1 cellular context compared by ENCODE assay signal in genomic region chr1:101178341-101178687, GRCh38.
TF ChIP-seq lines count a peak whose summit lies in the region.

No MANE protein-coding gene starts in this region.

TF ChIP-seq in H1, 55 proteins besides CTCF, POLR2A, EP300 and RAD21:
- TF ChIP-seq MAX (IDR thresholded peaks at IDR 0.05): no peak
- TF ChIP-seq BACH1 (IDR thresholded peaks at IDR 0.05; ENCODE audit: low read length): no peak
- no peak for TF ChIP-seq JUND (IDR thresholded peaks at IDR 0.05; ENCODE audit: low read length)
- no peak for TF ChIP-seq RXRA (IDR thresholded peaks at IDR 0.05; ENCODE audit: insufficient read depth, low read depth, low read length)
- TF ChIP-seq SP1 (IDR thresholded peaks at IDR 0.05; ENCODE audit: low read depth, low read length): no peak
- no peak for TF ChIP-seq PHF8 (conservative IDR thresholded peaks at IDR 0.05; ENCODE audit: low read depth, low read length)
- TF ChIP-seq YY1 (IDR thresholded peaks at IDR 0.05; ENCODE audit: low read depth, low read length): no peak
- no peak for TF ChIP-seq CHD1 (IDR thresholded peaks at IDR 0.05; ENCODE audit: low read depth, low read length)
- TF ChIP-seq HDAC6 (IDR thresholded peaks at IDR 0.05; ENCODE audit: low read depth, low read length): no peak
- no peak for TF ChIP-seq CHD7 (IDR thresholded peaks at IDR 0.05; ENCODE audit: insufficient replicate concordance, low read length)
- TF ChIP-seq SIX5 (IDR thresholded peaks at IDR 0.05; ENCODE audit: low read depth, low read length): no peak
- no peak for TF ChIP-seq EZH2 (IDR thresholded peaks at IDR 0.05; ENCODE audit: low read depth, low read length, severe bottlenecking)
- no peak for TF ChIP-seq USF2 (IDR thresholded peaks at IDR 0.05; ENCODE audit: low read length)
- no peak for TF ChIP-seq KDM5A (IDR thresholded peaks at IDR 0.05; ENCODE audit: low read length)
- no peak for TF ChIP-seq NRF1 (IDR thresholded peaks at IDR 0.05; ENCODE audit: low read depth, low read length)
- no peak for TF ChIP-seq RFX5 (IDR thresholded peaks at IDR 0.05; ENCODE audit: borderline replicate concordance, low read depth, low read length)
- TF ChIP-seq JUN (IDR thresholded peaks at IDR 0.05; ENCODE audit: low read depth, low read length): no peak
- no peak for TF ChIP-seq CBX5 (IDR thresholded peaks at IDR 0.05; ENCODE audit: low read depth, low read length)
- TF ChIP-seq HDAC2 (IDR thresholded peaks at IDR 0.05; ENCODE audit: borderline replicate concordance in 1 of 2, low read depth in 2 of 2, low read length in 2 of 2): no peak
